ENCODE assay signal across 23 cellular contexts in the genomic region with DNA sequence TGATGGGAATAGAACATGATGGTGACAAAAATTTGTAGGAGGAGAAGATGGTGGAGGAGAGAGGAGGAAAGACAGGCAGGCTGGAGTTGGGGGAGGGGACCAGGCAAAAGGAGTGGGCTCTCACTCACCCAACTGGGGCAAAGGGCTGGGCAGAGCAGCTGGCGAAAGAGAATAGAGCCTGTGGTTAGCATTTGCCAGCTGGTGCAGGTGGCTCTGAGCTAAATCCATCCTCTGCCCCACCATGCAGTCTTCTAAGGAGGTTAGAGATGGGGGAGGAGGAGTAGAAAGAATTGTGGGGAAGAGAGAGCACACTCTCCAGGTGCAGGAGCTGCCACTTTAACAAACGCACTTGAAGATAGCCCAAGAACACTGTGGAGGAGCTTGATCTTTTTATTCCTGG. TPM values are rescaled to one million over a fixed set of nuclear protein-coding genes. Genes with fewer than 3 reads are reported as not detected.
DNase-seq lines count a peak whose midpoint lies in the region; ATAC-seq, FAIRE-seq and TF ChIP-seq lines count a peak whose summit lies in the region.
"Had no signal": no experiment of that assay in that cellular context is flagged by ENCODE, and none has a peak within 500 bp of the region (broad histone marks: within the 10 kb centered on the region; RNA-seq: fewer than 3 reads in every experiment).

No MANE protein-coding gene starts in this region.

- no peak overlapping the region; the same call in 1 of the 2 replicates for H2BK5ac ChIP-seq in H1 (ENCODE audit: low read depth, low read length)

- H3K9me3 ChIP-seq in Karpas-422 (ENCODE audit: low read length) (no peaks in the 10 kb centered on the region; the same call in 1 of the 2 replicates), H1 (ENCODE audit: insufficient read depth in 2 of 2, low read depth in 1 of 2, low read length in 1 of 2) (peaks cover 0 to 5% of the 10 kb centered on the region in 2 experiments; a peak in 2 of 4 replicates), transverse colon (peaks cover 0 to 2% of the 10 kb centered on the region in 2 donors)
- H3K9me3 ChIP-seq: body of pancreas had no signal

- DNase-seq in NCI-H345 (lab: John Stamatoyannopoulos, UW), result peak; percentile 23
- no peak for DNase-seq in NCI-H345 treated with DMSO at 0.1 percent for 48 hours (lab: John Stamatoyannopoulos, UW; ENCODE audit: unreplicated experiment)
- no peak for DNase-seq in Karpas-422
- no peak for DNase-seq in H1 (ENCODE audit: low read depth in 1 of 2, low spot score in 2 of 2)
- DNase-seq in transverse colon, result peak; percentile 68
- DNase-seq in T-cell, result no peak
- DNase-seq in retina, result no peak
- no peak for DNase-seq in GM19238 (ENCODE audit: insufficient read length, low spot score)
- DNase-seq: activated naive CD8-positive, alpha-beta T cell treated with anti-CD3 and anti-CD28 coated beads for 36 hours; body of pancreas; COR-L47; effector memory CD8-positive, alpha-beta T cell; IMR-90; MV-4-11; NCI-H2029; NCI-H510A; stimulated activated CD4-positive, alpha-beta T cell treated with anti-CD3 and anti-CD28 coated beads, Interleukin-2, amount 100 ng/mL, for 48 hours had no signal

- H3K56ac ChIP-seq in H1 (replicated peaks; ENCODE audit: insufficient read length, low read depth, low read length), result no peak overlapping the region

- no peak overlapping the region for H2AK5ac ChIP-seq in H1 (ENCODE audit: low read depth, low read length)

- WGBS in H1 (ENCODE audit: extremely low coverage in 1 of 2, insufficient coverage in 1 of 2, insufficient read length in 1 of 2, insufficient replicate concordance in 2 of 2, low coverage in 1 of 2, low lambda C conversion rate in 2 of 2, missing lambda C conversion rate in 1 of 2), 2 experiments, result 82% methylated on average over 2 of the region's 2 CpGs; no CpG with 5 or more reads in 1 of the 2 experiments
- WGBS in transverse colon (ENCODE audit: low coverage in 1 of 2), 2 donors, result 55 to 67% methylated on average over 1 to 2 of the region's 2 CpGs

- CTCF ChIA-PET in H1 (lab: Charles Lee; ENCODE audit: partially characterized antibody) (interaction anchor here (0.8 to 3.0 kb wide), 22 partner anchors 10 to 280 kb away, joined by 3 to 32 read pairs (median 8); a partner anchor contains a TSS), T-cell (lab: Charles Lee) (interaction anchor here (0.5 to 3.2 kb wide), 20 partner anchors 9 to 165 kb away, joined by 3 to 30 read pairs (median 4); a partner anchor contains a TSS)

- no peaks in the 10 kb centered on the region for H3K9me2 ChIP-seq in Karpas-422 (replicated peaks; ENCODE audit: insufficient read depth, low read length)

- H3K4me1 ChIP-seq in Karpas-422 (ENCODE audit: low read length) (peaks cover 42% of the 10 kb centered on the region), H1 (replicated peaks in 1 of 4; ENCODE audit: control insufficient read depth in 3 of 4, insufficient read depth in 4 of 4, low read length in 3 of 4) (peaks cover 16 to 27% (median 16%) of the 10 kb centered on the region in 4 experiments), transverse colon (peaks cover 0 to 18% (median 0%) of the 10 kb centered on the region in 4 donors)

- no peak overlapping the region for H3K14ac ChIP-seq in H1 (ENCODE audit: insufficient read length)

- H4K91ac ChIP-seq in H1 (replicated peaks; ENCODE audit: insufficient read length, low read length), result no peak overlapping the region

- no peak for TF ChIP-seq POLR2A in H1 (IDR thresholded peaks at IDR 0.05; ENCODE audit: control extremely low read depth in 1 of 2, low read depth in 2 of 2, low read length in 2 of 2)
- no peak for TF ChIP-seq POLR2A in transverse colon (IDR thresholded peaks at IDR 0.05)

- H3K79me1 ChIP-seq in H1 (ENCODE audit: low read depth, low read length), result no peaks in the 10 kb centered on the region

- no peak for ATAC-seq in T-cell (replicated peaks in 1 of 4)
- ATAC-seq: body of pancreas had no signal

- H3K36me3 ChIP-seq in Karpas-422 (ENCODE audit: insufficient read depth, low read length) (no peaks in the 10 kb centered on the region), H1 (ENCODE audit: control insufficient read depth in 2 of 4, insufficient read depth in 4 of 4, low read length in 3 of 4) (no peaks in the 10 kb centered on the region), transverse colon (no peaks in the 10 kb centered on the region)

- TF ChIP-seq RAD21 in H1 (IDR thresholded peaks at IDR 0.05 in 1 of 2, conservative IDR thresholded peaks at IDR 0.05 in 1 of 2; ENCODE audit: low read depth in 2 of 2, low read length in 2 of 2), result no peak

- peak overlapping the region; percentile 89; the same call in 1 of the 2 replicates for H2BK20ac ChIP-seq in H1 (ENCODE audit: low read length)

- in situ Hi-C loops in transverse colon (cut with MboI; ENCODE audit: low pct_ligation_motif_present in 1 of 4, low pct_unique_long_range_greater_than_20kb in 1 of 4, low sequenced_read_pairs in 3 of 4), result no loop called here

- POLR2A ChIA-PET in H1 (lab: Charles Lee; ENCODE audit: partially characterized antibody) (interaction anchor here (1.3 to 1.4 kb wide), 3 partner anchors 69 to 412 kb away, joined by 3 to 4 read pairs (median 4); a partner anchor contains a TSS), T-cell (lab: Charles Lee) (interaction anchor here (0.6 to 0.8 kb wide), 2 partner anchors 28 to 111 kb away, joined by 3 to 4 read pairs; a partner anchor contains a TSS)

- H3K23me2 ChIP-seq in H1 (ENCODE audit: low read depth, low read length), result no peaks in the 10 kb centered on the region; the same call in 1 of the 2 replicates

- peak overlapping the region; percentile 3; the same call in 1 of the 2 replicates for H2BK12ac ChIP-seq in H1 (ENCODE audit: low read depth, low read length)

- 0 out of 2 replicates have a peak overlapping the region, but pooled peaks have one; percentile 13 for H3K9ac ChIP-seq in Karpas-422 (ENCODE audit: low read length)
- H3K9ac ChIP-seq in H1 (replicated peaks in 1 of 4; ENCODE audit: extremely low read depth in 1 of 4, low read depth in 3 of 4, low read length in 3 of 4), result no peak overlapping the region

- H3K79me2 ChIP-seq in Karpas-422 (ENCODE audit: low read length), result no peaks in the 10 kb centered on the region
- H3K79me2 ChIP-seq in H1 (ENCODE audit: control insufficient read depth in 1 of 2, insufficient read depth in 2 of 2, low read length in 2 of 2), result no peaks in the 10 kb centered on the region

- H3K4me1 Mint-ChIP-seq in T-cell, result peaks cover 9 to 21% (median 16%) of the 10 kb centered on the region in 3 donors

- no peaks in the 10 kb centered on the region for H3K27me3 Mint-ChIP-seq in T-cell
- H3K27me3 Mint-ChIP-seq: activated naive CD8-positive, alpha-beta T cell treated with anti-CD3 and anti-CD28 coated beads for 36 hours; effector memory CD8-positive, alpha-beta T cell; stimulated activated naive CD8-positive, alpha-beta T cell treated with anti-CD3 and anti-CD28 coated beads, Interleukin-15, Interleukin-2, amounts not matched to agents 100 ng/mL and 50 ng/mL, for 24 hours had no signal

- H3K23ac ChIP-seq in H1 (ENCODE audit: insufficient read length), result no peak overlapping the region

- H3K27ac Mint-ChIP-seq in T-cell, result no peak overlapping the region
- H3K27ac Mint-ChIP-seq: progenitor cell of endocrine pancreas had no signal

- 0 out of 2 replicates have a peak overlapping the region, but pooled peaks have one; percentile 73 for H2BK15ac ChIP-seq in H1 (ENCODE audit: low read length)

- H2AFZ ChIP-seq in Karpas-422 (ENCODE audit: low read length), result no peak overlapping the region
- no peak overlapping the region for H2AFZ ChIP-seq in H1 (ENCODE audit: low read length)

- TF ChIP-seq CTCF in H1 (IDR thresholded peaks at IDR 0.05; ENCODE audit: control extremely low read depth in 1 of 3, insufficient read depth in 1 of 3, low read depth in 1 of 3, low read length in 3 of 3) (no peak), transverse colon (IDR thresholded peaks at IDR 0.05) (no peak)

- H4K20me1 ChIP-seq in Karpas-422 (ENCODE audit: insufficient read depth, low read depth, low read length) (no peaks in the 10 kb centered on the region), H1 (replicated peaks in 1 of 2; ENCODE audit: control insufficient read depth in 1 of 2, insufficient read depth in 2 of 2, low read length in 2 of 2) (no peaks in the 10 kb centered on the region)

- H3K4ac ChIP-seq in H1 (replicated peaks; ENCODE audit: insufficient read length, low read depth, low read length), result no peak overlapping the region

- peak overlapping the region; percentile 19 for H2BK120ac ChIP-seq in H1 (replicated peaks; ENCODE audit: low read depth, low read length)

- H3K4me3 ChIP-seq in Karpas-422 (ENCODE audit: low read length) (no peak overlapping the region), H1 (ENCODE audit: extremely low read depth in 1 of 4, insufficient read depth in 2 of 4, low read depth in 3 of 4, low read length in 4 of 4) (peak overlapping the region in 1 of 4 experiments; percentile 40; a peak in 1 of 8 replicates), transverse colon (no peak overlapping the region)
- H3K4me3 ChIP-seq: body of pancreas had no signal

- peaks cover 31% of the 10 kb centered on the region for H3K36me3 Mint-ChIP-seq in T-cell

- H3K4me3 Mint-ChIP-seq in T-cell, result no peak overlapping the region
- H3K4me3 Mint-ChIP-seq: activated naive CD8-positive, alpha-beta T cell treated with anti-CD3 and anti-CD28 coated beads for 36 hours; effector memory CD8-positive, alpha-beta T cell; stimulated activated naive CD8-positive, alpha-beta T cell treated with anti-CD3 and anti-CD28 coated beads, Interleukin-15, Interleukin-2, amounts not matched to agents 100 ng/mL and 50 ng/mL, for 24 hours had no signal

- no peak for TF ChIP-seq EP300 in H1 (IDR thresholded peaks at IDR 0.05; ENCODE audit: borderline replicate concordance in 1 of 2, low read depth in 2 of 2, low read length in 2 of 2)
- no peak for TF ChIP-seq EP300 in transverse colon (IDR thresholded peaks at IDR 0.05; ENCODE audit: low read depth)

- no peak for FAIRE-seq in H1 (lab: Jason Lieb, UNC)

- H3K9me3 Mint-ChIP-seq in T-cell, result no peaks in the 10 kb centered on the region
- H3K9me3 Mint-ChIP-seq: effector memory CD8-positive, alpha-beta T cell had no signal

- intact Hi-C loops in transverse colon (cut with DNase I; ENCODE audit: low total_unique reads), result no loop called here

- H3K4me2 ChIP-seq in Karpas-422 (ENCODE audit: low read depth, low read length, poor library complexity, severe bottlenecking), result peak overlapping the region; percentile 28
- H3K4me2 ChIP-seq in H1 (ENCODE audit: insufficient read depth in 1 of 2, low read depth in 2 of 2, low read length in 2 of 2), result 0 out of 4 replicates have a peak overlapping the region, but pooled peaks of 1 of the 2 experiments have one; percentile 19

- H3K18ac ChIP-seq in H1 (ENCODE audit: extremely low read depth, low read length), result no peak overlapping the region

- H4K8ac ChIP-seq in H1 (ENCODE audit: extremely low read depth, insufficient read depth, low read length), result no peak overlapping the region

- peak overlapping the region; percentile 53 for H4K5ac ChIP-seq in H1 (ENCODE audit: insufficient read length, low read depth, low read length)

- H3K27me3 ChIP-seq in Karpas-422 (ENCODE audit: low read length) (no peaks in the 10 kb centered on the region), H1 (replicated peaks in 1 of 4; ENCODE audit: control insufficient read depth in 3 of 4, extremely low read depth in 1 of 4, insufficient read depth in 3 of 4, low read length in 3 of 4) (no peaks in the 10 kb centered on the region), transverse colon (no peaks in the 10 kb centered on the region)

- no peak overlapping the region for H3K27ac ChIP-seq in Karpas-422 (ENCODE audit: low read length)
- no peak overlapping the region for H3K27ac ChIP-seq in H1 (ENCODE audit: low read depth, low read length)
- peak overlapping the region in 2 of 4 donors; percentile 33 to 70 for H3K27ac ChIP-seq in transverse colon
- H3K27ac ChIP-seq: 22Rv1, body of pancreas had no signal

RNA-seq across cellular contexts. Expression of a gene that starts 27.6 kb away (rescaled TPM):
- total RNA-seq in Karpas-422 (2014; rRNA removed; shearing (Covaris generic); ENCODE audit: low replicate concordance), result 0.30 and 1.1 TPM in 2 replicates
- not detected in 2 replicates for total RNA-seq in H1 (2021; fragmentation: NEBNext Ultra II Directional; extraction: Animal tissue kit (Norgen Biotek cat#: 25700))
- not detected in 2 replicates for polyA plus RNA-seq in H1 (2011; rRNA removed)
- not detected for polyA plus RNA-seq in H1 (2011; cell fraction: cytosol; rRNA removed)
- not detected for polyA plus RNA-seq in H1 (2011; cell fraction: nucleus; rRNA removed)
- polyA plus RNA-seq in H1 (2012, experiment 1 of 2), result not detected in 4 replicates
- polyA plus RNA-seq in H1 (2012, experiment 2 of 2), result not detected
- polyA plus RNA-seq in H1 (2013, experiment 1 of 2), result not detected
- polyA plus RNA-seq in H1 (2013, experiment 2 of 2), result 0.02 TPM
- polyA minus RNA-seq in H1 (2011; rRNA and poly(A)+ RNA removed), result not detected in 2 replicates
- not detected for polyA minus RNA-seq in H1 (2011; cell fraction: cytosol; rRNA and poly(A)+ RNA removed)
- not detected for polyA minus RNA-seq in H1 (2011; cell fraction: nucleus; rRNA and poly(A)+ RNA removed)
- 1 to 10 TPM in 3 of 4 donors, not detected in 1; 1.1 to 3.3 (median 3.2) TPM for total RNA-seq in transverse colon
- 10 to 100 TPM; 19.4 to 38.7 (median 30.7) TPM for total RNA-seq in T-cell
- total RNA-seq: body of pancreas, Daoy, fibroblast of lung, IMR-90, progenitor cell of endocrine pancreas, skeletal muscle tissue had no signal
- polyA plus RNA-seq: fibroblast of lung, IMR-90 had no signal

RNA-seq across cellular contexts. Expression of a gene that starts 37.2 kb away (rescaled TPM):
- total RNA-seq in Karpas-422 (2014; rRNA removed; shearing (Covaris generic); ENCODE audit: low replicate concordance), result 26.9 and 56.3 TPM in 2 replicates
- not detected in 2 replicates for total RNA-seq in H1 (2021; fragmentation: NEBNext Ultra II Directional; extraction: Animal tissue kit (Norgen Biotek cat#: 25700))
- 0.08 TPM in 1 of 2 replicates, not detected in the other for polyA plus RNA-seq in H1 (2011; rRNA removed)
- 0.05 TPM for polyA plus RNA-seq in H1 (2011; cell fraction: cytosol; rRNA removed)
- not detected for polyA plus RNA-seq in H1 (2011; cell fraction: nucleus; rRNA removed)
- polyA plus RNA-seq in H1 (2012, experiment 1 of 2), result 0.11 to 0.46 TPM (median 0.28 TPM) in 4 replicates
- polyA plus RNA-seq in H1 (2012, experiment 2 of 2), result not detected
- not detected for polyA plus RNA-seq in H1 (2013, experiment 1 of 2)
- not detected for polyA plus RNA-seq in H1 (2013, experiment 2 of 2)
- polyA minus RNA-seq in H1 (2011; rRNA and poly(A)+ RNA removed), result not detected in 2 replicates
- polyA minus RNA-seq in H1 (2011; cell fraction: cytosol; rRNA and poly(A)+ RNA removed), result not detected
- not detected for polyA minus RNA-seq in H1 (2011; cell fraction: nucleus; rRNA and poly(A)+ RNA removed)
- total RNA-seq in transverse colon, result 10 to 100 TPM in 2 of 4 donors, 1 to 10 TPM in 1, not detected in 1; 7.5 to 31.3 (median 17.6) TPM
- total RNA-seq in T-cell, result 100 to 1,000 TPM; 249 to 393 (median 273) TPM
- total RNA-seq: Daoy, fibroblast of lung, IMR-90, progenitor cell of endocrine pancreas had no signal
- polyA plus RNA-seq: fibroblast of lung, IMR-90 had no signal

Comparison
In these comparisons a context has a peak if more than half of its experiments do, and no peak if none do; other contexts are left out.
1. DNase-seq: peak in NCI-H345 (single experiment) and transverse colon (single experiment); none in NCI-H345 treated with DMSO at 0.1 percent for 48 hours (single experiment), Karpas-422 (single experiment), H1 (0 of 2), T-cell (0 of 34), retina (single experiment) and GM19238 (single experiment).